In genomic region chr19:44846455-44847143, GRCh38 we compare ENCODE assay signal across 9 cellular contexts. TPM values are rescaled to one million over a fixed set of nuclear protein-coding genes. Genes with fewer than 3 reads are reported as not detected.
DNase-seq lines count a peak whose midpoint lies in the region; ATAC-seq, FAIRE-seq and TF ChIP-seq lines count a peak whose summit lies in the region.
"Had no signal": no experiment of that assay in that cellular context is flagged by ENCODE, and none has a peak within 500 bp of the region (broad histone marks: within the 10 kb centered on the region; RNA-seq: fewer than 3 reads in every experiment).

No MANE protein-coding gene starts in this region.

- peak overlapping the region; percentile 58 for H3K4ac ChIP-seq in H1 (replicated peaks; ENCODE audit: insufficient read length, low read depth, low read length)

- peak overlapping the region; percentile 61 for H4K5ac ChIP-seq in H1 (ENCODE audit: insufficient read length, low read depth, low read length)

- H4K8ac ChIP-seq in H1 (ENCODE audit: extremely low read depth, insufficient read depth, low read length) = peak overlapping the region; percentile 76

- H3K18ac ChIP-seq in H1 (ENCODE audit: extremely low read depth, low read length) = peak overlapping the region; percentile 93; the same call in 1 of the 2 replicates

- H2BK20ac ChIP-seq in H1 (ENCODE audit: low read length) = no peak overlapping the region

- peak overlapping the region; percentile 87 for H3K56ac ChIP-seq in H1 (replicated peaks; ENCODE audit: insufficient read length, low read depth, low read length)

- H3K23me2 ChIP-seq in H1 (ENCODE audit: low read depth, low read length) = peaks cover 18% of the 10 kb centered on the region

- H4K91ac ChIP-seq in H1 (replicated peaks; ENCODE audit: insufficient read length, low read length) = peak overlapping the region; percentile 75

- no peak; a peak in 1 of 4 replicates for TF ChIP-seq RAD21 in H1 (IDR thresholded peaks at IDR 0.05 in 1 of 2, conservative IDR thresholded peaks at IDR 0.05 in 1 of 2; ENCODE audit: low read depth in 2 of 2, low read length in 2 of 2)

- H4K20me1 ChIP-seq in DOHH2 (ENCODE audit: control insufficient read depth, insufficient read depth, low read depth, low read length) (peaks cover 6% of the 10 kb centered on the region; the same call in 1 of the 2 replicates), OCI-LY3 (ENCODE audit: insufficient read depth, low read length) (no peaks in the 10 kb centered on the region), H1 (replicated peaks in 1 of 2; ENCODE audit: control insufficient read depth in 1 of 2, insufficient read depth in 2 of 2, low read length in 2 of 2) (peaks cover 16 to 25% of the 10 kb centered on the region in 2 experiments)

- H3K36me3 Mint-ChIP-seq in natural killer cell = no peaks in the 10 kb centered on the region

- H2BK120ac ChIP-seq in H1 (replicated peaks; ENCODE audit: low read depth, low read length) = no peak overlapping the region

- no peak overlapping the region for H3K14ac ChIP-seq in H1 (ENCODE audit: insufficient read length)

- no peak overlapping the region for H3K23ac ChIP-seq in H1 (ENCODE audit: insufficient read length)

- H3K4me1 ChIP-seq in DOHH2 (ENCODE audit: control insufficient read depth, low read length) (peaks cover 19% of the 10 kb centered on the region), OCI-LY3 (ENCODE audit: low read length) (peaks cover 10% of the 10 kb centered on the region), H1 (replicated peaks in 1 of 4; ENCODE audit: control insufficient read depth in 3 of 4, insufficient read depth in 4 of 4, low read length in 3 of 4) (peaks cover 14 to 24% (median 16%) of the 10 kb centered on the region in 4 experiments)

- peak in 1 of 2 experiments; percentile 42; a peak in 1 of 3 replicates for TF ChIP-seq EP300 in H1 (IDR thresholded peaks at IDR 0.05; ENCODE audit: borderline replicate concordance in 1 of 2, low read depth in 2 of 2, low read length in 2 of 2)

- no peak overlapping the region for H3K27ac ChIP-seq in DOHH2 (ENCODE audit: low read depth, low read length)
- no peak overlapping the region for H3K27ac ChIP-seq in OCI-LY3 (ENCODE audit: low read length)
- H3K27ac ChIP-seq in H1 (ENCODE audit: low read depth, low read length) = peak overlapping the region; percentile 92

- H2BK15ac ChIP-seq in H1 (ENCODE audit: low read length) = no peak overlapping the region

- H3F3A ChIP-seq in DOHH2 (ENCODE audit: control insufficient read depth, insufficient read depth) = peaks cover 5% of the 10 kb centered on the region; the same call in 1 of the 2 replicates

- CTCF ChIA-PET in H1 (lab: Charles Lee; ENCODE audit: partially characterized antibody) = interaction anchor here (0.7 to 1.9 kb wide), 8 partner anchors 12 to 157 kb away, joined by 3 to 19 read pairs (median 4); partner anchors contain the start of gene BCAM

- peak overlapping the region; percentile 88 for H2BK5ac ChIP-seq in H1 (ENCODE audit: low read depth, low read length)

- peaks cover 0 to 20% of the 10 kb centered on the region in 2 donors for H3K27me3 Mint-ChIP-seq in natural killer cell (ENCODE audit: low read depth in 2 of 2)

- DNase-seq in H1 (ENCODE audit: low read depth in 1 of 2, low spot score in 2 of 2) (peak in 1 of 2 experiments; percentile 95), natural killer cell (no peak), RPMI8226 (no peak), HTR-8/SVneo (ENCODE audit: insufficient read length, low spot score) (no peak), NCI-H345 treated with DMSO at 0.1 percent for 48 hours (lab: John Stamatoyannopoulos, UW; ENCODE audit: unreplicated experiment) (no peak)

- H3K9ac ChIP-seq in OCI-LY3 (ENCODE audit: low read length) (no peak overlapping the region), H1 (replicated peaks in 1 of 4; ENCODE audit: extremely low read depth in 1 of 4, low read depth in 3 of 4, low read length in 3 of 4) (peak overlapping the region; percentile 83 to 99 (median 90))

- no peaks in the 10 kb centered on the region for H3K9me2 ChIP-seq in DOHH2 (replicated peaks; ENCODE audit: control insufficient read depth, low read length)

- H3K4me3 ChIP-seq in DOHH2 (ENCODE audit: low read length) (peak overlapping the region; percentile 76), OCI-LY3 (ENCODE audit: low read length) (peak overlapping the region; percentile 76), H1 (ENCODE audit: extremely low read depth in 1 of 4, insufficient read depth in 2 of 4, low read depth in 3 of 4, low read length in 4 of 4) (peak overlapping the region; percentile 77 to 98 (median 92))

- POLR2A ChIA-PET in H1 (lab: Charles Lee; ENCODE audit: partially characterized antibody) = interaction anchor here (0.6 to 6.6 kb wide), 10 partner anchors 25 to 1564 kb away, joined by 3 to 65 read pairs (median 6); partner anchors contain the start of genes APOE, BCAM and TOMM40

- peak overlapping the region; percentile 88 for H3K4me3 Mint-ChIP-seq in natural killer cell

- H3K36me3 ChIP-seq in DOHH2 (ENCODE audit: control insufficient read depth, low read length) (no peaks in the 10 kb centered on the region), OCI-LY3 (replicated peaks; ENCODE audit: low read depth, low read length) (no peaks in the 10 kb centered on the region), H1 (ENCODE audit: control insufficient read depth in 2 of 4, insufficient read depth in 4 of 4, low read length in 3 of 4) (no peaks in the 10 kb centered on the region)

- FAIRE-seq in H1 (lab: Jason Lieb, UNC) = peak; percentile 57
- FAIRE-seq in HTR-8/SVneo (lab: Jason Lieb, UNC) = no peak

- H2AFZ ChIP-seq in OCI-LY3 (ENCODE audit: low read depth, low read length) = no peak overlapping the region
- H2AFZ ChIP-seq in H1 (ENCODE audit: low read length) = no peak overlapping the region

- TF ChIP-seq POLR2A in H1 (IDR thresholded peaks at IDR 0.05; ENCODE audit: control extremely low read depth in 1 of 2, low read depth in 2 of 2, low read length in 2 of 2) = peak; percentile 62 to 65; a peak in 2 of 3 replicates

- H2BK12ac ChIP-seq in H1 (ENCODE audit: low read depth, low read length) = peak overlapping the region; percentile 84; the same call in 1 of the 2 replicates

- H3K4me2 ChIP-seq in DOHH2 (ENCODE audit: low read length) (peak overlapping the region; percentile 86), OCI-LY3 (ENCODE audit: low read length) (peak overlapping the region; percentile 68), H1 (ENCODE audit: insufficient read depth in 1 of 2, low read depth in 2 of 2, low read length in 2 of 2) (peak overlapping the region; percentile 85 to 95)

- intact Hi-C loops in natural killer cell (cut with micrococcal nuclease) = loop anchor here (5.0 to 10.0 kb wide), 2 partner anchors 124 to 152 kb away; partner anchors contain the start of gene CEACAM16

- H3K27ac Mint-ChIP-seq in natural killer cell = peak overlapping the region; percentile 25 to 61

- TF ChIP-seq CTCF in DOHH2 (IDR thresholded peaks at IDR 0.05; ENCODE audit: low read depth, low read length, poor library complexity, severe bottlenecking) (no peak), OCI-LY3 (IDR thresholded peaks at IDR 0.05; ENCODE audit: low read depth, low read length) (no peak), H1 (IDR thresholded peaks at IDR 0.05; ENCODE audit: control extremely low read depth in 1 of 3, insufficient read depth in 1 of 3, low read depth in 1 of 3, low read length in 3 of 3) (no peak), natural killer cell (IDR thresholded peaks at IDR 0.05) (no peak)

- H2AK5ac ChIP-seq in H1 (ENCODE audit: low read depth, low read length) = 0 out of 2 replicates have a peak overlapping the region, but pooled peaks have one; percentile 65

- H3K79me2 ChIP-seq in DOHH2 (ENCODE audit: control insufficient read depth, low read length) = no peaks in the 10 kb centered on the region
- no peaks in the 10 kb centered on the region for H3K79me2 ChIP-seq in OCI-LY3 (ENCODE audit: low read length)
- H3K79me2 ChIP-seq in H1 (ENCODE audit: control insufficient read depth in 1 of 2, insufficient read depth in 2 of 2, low read length in 2 of 2) = peaks cover 19 to 47% of the 10 kb centered on the region in 2 experiments

- ATAC-seq in natural killer cell (no peak), GM19023 (IDR thresholded peaks at IDR 0.05; ENCODE audit: unreplicated experiment) (no peak)

- H3K9me3 ChIP-seq in DOHH2 (ENCODE audit: control insufficient read depth, insufficient read depth, low read length) (no peaks in the 10 kb centered on the region), OCI-LY3 (ENCODE audit: insufficient read depth, low read length) (no peaks in the 10 kb centered on the region), H1 (ENCODE audit: insufficient read depth in 2 of 2, low read depth in 1 of 2, low read length in 1 of 2) (no peaks in the 10 kb centered on the region)

- H3K4me1 Mint-ChIP-seq in natural killer cell = peaks cover 17 to 28% of the 10 kb centered on the region in 2 donors

- H3K9me3 Mint-ChIP-seq in natural killer cell = no peaks in the 10 kb centered on the region

- H3K27me3 ChIP-seq in DOHH2 (ENCODE audit: control insufficient read depth, low read length) (peaks cover 43% of the 10 kb centered on the region), OCI-LY3 (ENCODE audit: low read depth, low read length) (peaks cover 2% of the 10 kb centered on the region; the same call in 1 of the 2 replicates), H1 (replicated peaks in 1 of 4; ENCODE audit: control insufficient read depth in 3 of 4, extremely low read depth in 1 of 4, insufficient read depth in 3 of 4, low read length in 3 of 4) (no peaks in the 10 kb centered on the region)

- WGBS in H1 (ENCODE audit: extremely low coverage in 1 of 2, insufficient coverage in 1 of 2, insufficient read length in 1 of 2, insufficient replicate concordance in 2 of 2, low coverage in 1 of 2, low lambda C conversion rate in 2 of 2, missing lambda C conversion rate in 1 of 2), 2 experiments = 2% methylated on average over 18 of the region's 51 CpGs; no CpG with 5 or more reads in 1 of the 2 experiments

- peaks cover 12% of the 10 kb centered on the region for H3K79me1 ChIP-seq in H1 (ENCODE audit: low read depth, low read length)

RNA-seq across cellular contexts. Expression of gene NECTIN2, which starts 0.5 kb away (rescaled TPM):
- total RNA-seq in H1 (2021; fragmentation: NEBNext Ultra II Directional; extraction: Animal tissue kit (Norgen Biotek cat#: 25700)) = 181 and 184 TPM in 2 replicates
- polyA plus RNA-seq in H1 (2011; rRNA removed) = 237 and 318 TPM in 2 replicates
- polyA plus RNA-seq in H1 (2011; cell fraction: cytosol; rRNA removed) = 172 TPM
- polyA plus RNA-seq in H1 (2011; cell fraction: nucleus; rRNA removed) = 179 TPM
- 178 to 211 TPM (median 195 TPM) in 4 replicates for polyA plus RNA-seq in H1 (2012, experiment 1 of 2)
- polyA plus RNA-seq in H1 (2012, experiment 2 of 2) = 296 TPM
- 279 TPM for polyA plus RNA-seq in H1 (2013, experiment 1 of 2)
- polyA plus RNA-seq in H1 (2013, experiment 2 of 2) = 320 TPM
- 159 and 221 TPM in 2 replicates for polyA minus RNA-seq in H1 (2011; rRNA and poly(A)+ RNA removed)
- polyA minus RNA-seq in H1 (2011; cell fraction: cytosol; rRNA and poly(A)+ RNA removed) = 128 TPM
- polyA minus RNA-seq in H1 (2011; cell fraction: nucleus; rRNA and poly(A)+ RNA removed) = 64.3 TPM
- total RNA-seq in natural killer cell = 10 to 100 TPM in 1 of 3 donors, 1 to 10 TPM in 2; 1.6 to 10.3 (median 2.7) TPM
- total RNA-seq: T-helper 2 cell treated with Interferon-gamma antibody and Interleukin-4, amounts not matched to agents 100 ng/mL and 5 ng/mL, for 36 hours had no signal

RNA-seq across cellular contexts. Expression of gene BCAM, which starts 37.7 kb away (rescaled TPM):
- total RNA-seq in H1 (2021; fragmentation: NEBNext Ultra II Directional; extraction: Animal tissue kit (Norgen Biotek cat#: 25700)) = 81.4 and 83.0 TPM in 2 replicates
- polyA plus RNA-seq in H1 (2011; rRNA removed) = 32.5 and 84.3 TPM in 2 replicates
- 29.6 TPM for polyA plus RNA-seq in H1 (2011; cell fraction: cytosol; rRNA removed)
- 172 TPM for polyA plus RNA-seq in H1 (2011; cell fraction: nucleus; rRNA removed)
- 73.9 to 108 TPM (median 100 TPM) in 4 replicates for polyA plus RNA-seq in H1 (2012, experiment 1 of 2)
- polyA plus RNA-seq in H1 (2012, experiment 2 of 2) = 60.5 TPM
- 107 TPM for polyA plus RNA-seq in H1 (2013, experiment 1 of 2)
- 98.4 TPM for polyA plus RNA-seq in H1 (2013, experiment 2 of 2)
- polyA minus RNA-seq in H1 (2011; rRNA and poly(A)+ RNA removed) = 12.6 and 16.0 TPM in 2 replicates
- polyA minus RNA-seq in H1 (2011; cell fraction: cytosol; rRNA and poly(A)+ RNA removed) = 45.1 TPM
- 38.0 TPM for polyA minus RNA-seq in H1 (2011; cell fraction: nucleus; rRNA and poly(A)+ RNA removed)
- not detected for total RNA-seq in natural killer cell
- total RNA-seq: T-helper 2 cell treated with Interferon-gamma antibody and Interleukin-4, amounts not matched to agents 100 ng/mL and 5 ng/mL, for 36 hours had no signal

RNA-seq across cellular contexts. Expression of gene TOMM40, which starts 44.5 kb away (rescaled TPM):
- 178 and 179 TPM in 2 replicates for total RNA-seq in H1 (2021; fragmentation: NEBNext Ultra II Directional; extraction: Animal tissue kit (Norgen Biotek cat#: 25700))
- polyA plus RNA-seq in H1 (2011; rRNA removed) = 154 and 189 TPM in 2 replicates
- 178 TPM for polyA plus RNA-seq in H1 (2011; cell fraction: cytosol; rRNA removed)
- 162 TPM for polyA plus RNA-seq in H1 (2011; cell fraction: nucleus; rRNA removed)
- 92.8 to 179 TPM (median 177 TPM) in 4 replicates for polyA plus RNA-seq in H1 (2012, experiment 1 of 2)
- polyA plus RNA-seq in H1 (2012, experiment 2 of 2) = 130 TPM
- 124 TPM for polyA plus RNA-seq in H1 (2013, experiment 1 of 2)
- polyA plus RNA-seq in H1 (2013, experiment 2 of 2) = 121 TPM
- polyA minus RNA-seq in H1 (2011; rRNA and poly(A)+ RNA removed) = 74.6 and 94.6 TPM in 2 replicates
- 65.0 TPM for polyA minus RNA-seq in H1 (2011; cell fraction: cytosol; rRNA and poly(A)+ RNA removed)
- polyA minus RNA-seq in H1 (2011; cell fraction: nucleus; rRNA and poly(A)+ RNA removed) = 55.1 TPM
- total RNA-seq in natural killer cell = 10 to 100 TPM; 22.4 to 29.1 (median 23.5) TPM

RNA-seq across cellular contexts. Expression of gene APOE, which starts 59.0 kb away (rescaled TPM):
- 629 and 679 TPM in 2 replicates for total RNA-seq in H1 (2021; fragmentation: NEBNext Ultra II Directional; extraction: Animal tissue kit (Norgen Biotek cat#: 25700))
- 1,258 and 1,819 TPM in 2 replicates for polyA plus RNA-seq in H1 (2011; rRNA removed)
- polyA plus RNA-seq in H1 (2011; cell fraction: cytosol; rRNA removed) = 2,004 TPM
- polyA plus RNA-seq in H1 (2011; cell fraction: nucleus; rRNA removed) = 1,227 TPM
- polyA plus RNA-seq in H1 (2012, experiment 1 of 2) = 455 to 954 TPM (median 869 TPM) in 4 replicates
- polyA plus RNA-seq in H1 (2012, experiment 2 of 2) = 444 TPM
- polyA plus RNA-seq in H1 (2013, experiment 1 of 2) = 1,163 TPM
- 1,134 TPM for polyA plus RNA-seq in H1 (2013, experiment 2 of 2)
- polyA minus RNA-seq in H1 (2011; rRNA and poly(A)+ RNA removed) = 77.1 and 107 TPM in 2 replicates
- 305 TPM for polyA minus RNA-seq in H1 (2011; cell fraction: cytosol; rRNA and poly(A)+ RNA removed)
- polyA minus RNA-seq in H1 (2011; cell fraction: nucleus; rRNA and poly(A)+ RNA removed) = 218 TPM
- 1 to 10 TPM in 2 of 3 donors, under 1 TPM in 1; 0.45 to 2.7 (median 1.3) TPM for total RNA-seq in natural killer cell

Comparison
In these comparisons a context has a peak if more than half of its experiments do, and no peak if none do; other contexts are left out.
1. RNA of gene NECTIN2, which starts 0.5 kb away (total RNA-seq): 181 to 184 TPM in H1; 1.6 to 10.3 TPM in natural killer cell; every median in the first group is over 10 times any median in the second.
2. RNA of gene BCAM, which starts 37.7 kb away (total RNA-seq): 81.4 to 83.0 TPM in H1; not detected in natural killer cell; every median in the first group is over 10 times any median in the second.
3. Peak in every context shown above with its lines, with median percentiles within 50 percentile points of each other: H3K4me2 ChIP-seq and H3K4me3 ChIP-seq.